Comparison of ENCODE assay signal across 10 cellular contexts in genomic region chr12:25186788-25187397, GRCh38. TPM values are rescaled to one million over a fixed set of nuclear protein-coding genes. Genes with fewer than 3 reads are reported as not detected.
A peak's percentile ranks its signal among the peaks of the same experiment; 100 is the strongest.
DNase-seq lines count a peak whose midpoint lies in the region; ATAC-seq and TF ChIP-seq lines count a peak whose summit lies in the region.
"Had no signal": no experiment of that assay in that cellular context is flagged by ENCODE, and none has a peak within 500 bp of the region (broad histone marks: within the 10 kb centered on the region; RNA-seq: fewer than 3 reads in every experiment).

No MANE protein-coding gene starts in this region.

- H3K4me3 ChIP-seq in left lung = no peak overlapping the region
- H3K4me3 ChIP-seq: PC-9 had no signal

- no peak overlapping the region for H3K27ac ChIP-seq in left lung
- H3K27ac ChIP-seq: PC-9 had no signal

- no peaks in the 10 kb centered on the region for H3K36me3 Mint-ChIP-seq in IgD-negative memory B cell
- H3K36me3 Mint-ChIP-seq in CD14-positive monocyte = no peaks in the 10 kb centered on the region

- H3K4me1 Mint-ChIP-seq in IgD-negative memory B cell (peaks cover 9 to 10% (median 9%) of the 10 kb centered on the region in 3 donors), CD14-positive monocyte (peaks cover 3% of the 10 kb centered on the region)

- H3K9me3 Mint-ChIP-seq in IgD-negative memory B cell (no peaks in the 10 kb centered on the region), CD14-positive monocyte (no peaks in the 10 kb centered on the region)

- H3K36me3 ChIP-seq in left lung = no peaks in the 10 kb centered on the region

- DNase-seq in germinal center (ENCODE audit: low spot score) (peak; percentile 5), CD14-positive monocyte (ENCODE audit: low spot score) (no peak), AG20443 (ENCODE audit: low spot score) (no peak), left lung (no peak)
- DNase-seq in activated CD8-positive, alpha-beta memory T cell treated with anti-CD3 and anti-CD28 coated beads for 24 hours = no peak
- DNase-seq: caudate nucleus, PC-9 had no signal

- intact Hi-C loops in CD14-positive monocyte (cut with micrococcal nuclease) = no loop called here
- intact Hi-C loops in left lung (cut with DNase I) = no loop called here

- no peaks in the 10 kb centered on the region for H3K9me3 ChIP-seq in left lung

- no peaks in the 10 kb centered on the region for H3K4me1 ChIP-seq in left lung

- H3K27me3 ChIP-seq in left lung = no peaks in the 10 kb centered on the region

- H3K27ac Mint-ChIP-seq in IgD-negative memory B cell = peak overlapping the region in 1 of 3 donors; percentile 32
- H3K27ac Mint-ChIP-seq in CD14-positive monocyte = no peak overlapping the region

- H3K4me3 Mint-ChIP-seq in IgD-negative memory B cell (peak overlapping the region; percentile 17 to 96 (median 86)), CD14-positive monocyte (no peak overlapping the region)

- no peaks in the 10 kb centered on the region for H3K27me3 Mint-ChIP-seq in IgD-negative memory B cell
- peaks cover 0 to 3% (median 3%) of the 10 kb centered on the region in 3 donors for H3K27me3 Mint-ChIP-seq in CD14-positive monocyte (ENCODE audit: low read depth in 3 of 3)

- TF ChIP-seq CTCF in CD14-positive monocyte (IDR thresholded peaks at IDR 0.05) = no peak
- no peak for TF ChIP-seq CTCF in left lung (IDR thresholded peaks at IDR 0.05)

- ATAC-seq in GM18499 (IDR thresholded peaks at IDR 0.05; ENCODE audit: insufficient read depth, unreplicated experiment) = peak; percentile 54
- ATAC-seq in GM21529 (IDR thresholded peaks at IDR 0.05; ENCODE audit: unreplicated experiment) = peak; percentile 84
- ATAC-seq in left lung = no peak

RNA-seq across cellular contexts. Expression of gene DNAI7, which starts 8.1 kb away (rescaled TPM):
- polyA plus RNA-seq in IgD-negative memory B cell (not detected), CD14-positive monocyte (not detected)
- total RNA-seq in left lung = 1 to 10 TPM; 1.1 to 2.3 TPM

RNA-seq across cellular contexts. Expression of gene ETFRF1, which starts 8.1 kb away (rescaled TPM):
- polyA plus RNA-seq in IgD-negative memory B cell (40.0 TPM), CD14-positive monocyte (10 to 100 TPM; 16.0 to 28.9 TPM)
- 10 to 100 TPM; 17.1 to 22.5 TPM for total RNA-seq in left lung

Comparison
In these comparisons a context has a peak if more than half of its experiments do, and no peak if none do; other contexts are left out.
1. H3K4me3 Mint-ChIP-seq: peak in IgD-negative memory B cell (4 of 4); none in CD14-positive monocyte (0 of 2).